In genomic region chr18:80171190-80171872, GRCh38 we compare ENCODE assay signal across 8 cellular contexts.
DNase-seq lines count a peak whose midpoint lies in the region; ATAC-seq and TF ChIP-seq lines count a peak whose summit lies in the region.

No MANE protein-coding gene starts in this region.

- H3K4me3 ChIP-seq in choroid plexus epithelial cell (ENCODE audit: low read depth, low read length), result peak overlapping the region; percentile 56

- ATAC-seq in Right ventricle myocardium inferior (peak; percentile 29), T-helper 17 cell (no peak), HG02798 (IDR thresholded peaks at IDR 0.05; ENCODE audit: poor library complexity, unreplicated experiment) (no peak)
- ATAC-seq in stimulated activated naive CD8-positive, alpha-beta T cell treated with anti-CD3 and anti-CD28 coated beads, Interleukin-15, Interleukin-2, amounts not matched to agents 100 U/mL and 50 U/mL, for 24 hours, result no peak

- intact Hi-C loops in Right ventricle myocardium inferior (cut with DNase I) (no loop called here), cardiac septum (cut with DNase I) (no loop called here)

- TF ChIP-seq CTCF in choroid plexus epithelial cell (conservative IDR thresholded peaks at IDR 0.05; ENCODE audit: low read depth, low read length), result peak; percentile 94

- H3K4me1 Mint-ChIP-seq in T-helper 17 cell, result peaks cover 28% of the 10 kb centered on the region

- H3K27me3 Mint-ChIP-seq in T-helper 17 cell, result peaks cover 65% of the 10 kb centered on the region

- H3K27ac Mint-ChIP-seq in T-helper 17 cell, result peak overlapping the region; percentile 86

- no peaks in the 10 kb centered on the region for H3K9me3 ChIP-seq in T-helper 17 cell (ENCODE audit: control insufficient read depth, low read length, poor library complexity, severe bottlenecking)

- peak overlapping the region; percentile 21 for H3K4me3 Mint-ChIP-seq in T-helper 17 cell

- H3K36me3 Mint-ChIP-seq in T-helper 17 cell (ENCODE audit: low read depth), result peaks cover 2% of the 10 kb centered on the region

- DNase-seq in Right ventricle myocardium inferior (ENCODE audit: missing footprints), result peak; percentile 80
- no peak for DNase-seq in cardiac septum (ENCODE audit: low spot score)
- peak in 1 of 3 donors; percentile 46 for DNase-seq in T-helper 17 cell
- DNase-seq in choroid plexus epithelial cell (ENCODE audit: low read depth), result peak; percentile 58
- peak; percentile 18 to 75 for DNase-seq in lung microvascular endothelial cell (ENCODE audit: low read depth in 2 of 2)
- peak; percentile 79 for DNase-seq in stimulated activated naive CD8-positive, alpha-beta T cell treated with anti-CD3 and anti-CD28 coated beads, Interleukin-15, Interleukin-2, amounts not matched to agents 100 U/mL and 50 U/mL, for 24 hours
- DNase-seq in NCI-H1105 treated with DMSO at 0.1 percent for 48 hours (lab: John Stamatoyannopoulos, UW), result no peak

Comparison
In these comparisons a context has a peak if more than half of its experiments do, and no peak if none do; other contexts are left out.
1. DNase-seq: peak in Right ventricle myocardium inferior (single experiment), choroid plexus epithelial cell (single experiment), lung microvascular endothelial cell (2 of 2) and stimulated activated naive CD8-positive, alpha-beta T cell treated with anti-CD3 and anti-CD28 coated beads, Interleukin-15, Interleukin-2, amounts not matched to agents 100 U/mL and 50 U/mL, for 24 hours (single experiment); none in cardiac septum (single experiment) and NCI-H1105 treated with DMSO at 0.1 percent for 48 hours (single experiment).